In the genomic region with DNA sequence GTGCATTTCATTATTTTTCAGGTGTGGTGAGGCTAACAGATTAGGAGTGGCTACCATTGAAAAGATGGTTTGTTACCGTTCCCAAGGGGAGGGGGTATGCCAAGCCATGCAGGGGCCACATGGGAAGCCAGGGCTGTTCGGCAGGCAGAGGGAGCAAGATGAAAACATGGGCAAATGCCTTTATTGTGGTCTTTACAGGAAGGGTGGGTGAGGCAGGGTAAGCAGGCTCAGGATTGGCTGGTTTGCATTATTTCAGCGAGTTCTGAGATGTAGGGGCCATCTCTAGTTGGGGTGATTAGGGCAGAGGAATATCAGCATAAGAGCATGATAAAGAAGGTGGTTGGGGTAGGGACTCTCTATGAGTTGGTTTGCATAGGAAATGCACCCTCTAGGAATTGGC, we compare ENCODE assay signal across 15 cellular contexts.
DNase-seq lines count a peak whose midpoint lies in the region; ATAC-seq and TF ChIP-seq lines count a peak whose summit lies in the region.
"Had no signal": no experiment of that assay in that cellular context is flagged by ENCODE, and none has a peak within 500 bp of the region (broad histone marks: within the 10 kb centered on the region; RNA-seq: fewer than 3 reads in every experiment).

No MANE protein-coding gene starts in this region.

- BruUV-seq in MCF 10A (replicated peaks; lab: Mats Ljungman, UMichigan), result no TSS peak

- no peaks in the 10 kb centered on the region for H3K9me3 Mint-ChIP-seq in CD4-positive, alpha-beta T cell
- no peaks in the 10 kb centered on the region for H3K9me3 Mint-ChIP-seq in naive thymus-derived CD8-positive, alpha-beta T cell
- peaks cover 34% of the 10 kb centered on the region for H3K9me3 Mint-ChIP-seq in MCF 10A (ENCODE audit: unreplicated experiment)
- H3K9me3 Mint-ChIP-seq: CD14-positive monocyte, H9 had no signal

- peak; percentile 41 for ATAC-seq in CD4-positive, alpha-beta T cell (ENCODE audit: poor library complexity)
- ATAC-seq in naive thymus-derived CD8-positive, alpha-beta T cell, result peak; percentile 37 to 51

- CTCF ChIA-PET in CD4-positive, alpha-beta T cell (lab: Charles Lee), result no interaction called here
- CTCF ChIA-PET in MCF 10A (lab: Yijun Ruan, JAX), result interaction anchor here (0.7 kb wide), 1 partner anchor 177 kb away, joined by 4 read pairs; no protein-coding TSS in a partner anchor

- H3K4me1 Mint-ChIP-seq in CD4-positive, alpha-beta T cell (ENCODE audit: low read depth), result no peaks in the 10 kb centered on the region
- peaks cover 0 to 19% (median 6%) of the 10 kb centered on the region in 4 donors for H3K4me1 Mint-ChIP-seq in naive thymus-derived CD8-positive, alpha-beta T cell
- no peaks in the 10 kb centered on the region for H3K4me1 Mint-ChIP-seq in MCF 10A (ENCODE audit: insufficient read depth, unreplicated experiment)

- H3K27ac Mint-ChIP-seq in CD4-positive, alpha-beta T cell, result no peak overlapping the region
- H3K27ac Mint-ChIP-seq in naive thymus-derived CD8-positive, alpha-beta T cell, result no peak overlapping the region
- no peak overlapping the region for H3K27ac Mint-ChIP-seq in MCF 10A (ENCODE audit: low read depth, unreplicated experiment)
- H3K27ac Mint-ChIP-seq: CD14-positive monocyte, H9 had no signal

- H3K27me3 ChIP-seq in CD4-positive, alpha-beta T cell (ENCODE audit: control insufficient read depth, insufficient read depth, low read length), result no peaks in the 10 kb centered on the region
- H3K27me3 ChIP-seq: BE2C had no signal

- no peak overlapping the region for H3K4me3 Mint-ChIP-seq in CD4-positive, alpha-beta T cell
- no peak overlapping the region for H3K4me3 Mint-ChIP-seq in naive thymus-derived CD8-positive, alpha-beta T cell
- no peak overlapping the region for H3K4me3 Mint-ChIP-seq in MCF 10A (ENCODE audit: unreplicated experiment)
- H3K4me3 Mint-ChIP-seq: CD14-positive monocyte, H9 had no signal

- intact Hi-C loops in CD4-positive, alpha-beta T cell (cut with DNase I, micrococcal nuclease), result no loop called here
- intact Hi-C loops in MCF 10A (cut with micrococcal nuclease), result no loop called here

- TF ChIP-seq CTCF in CD4-positive, alpha-beta T cell (IDR thresholded peaks at IDR 0.05), result no peak
- no peak for TF ChIP-seq CTCF in MCF 10A (IDR thresholded peaks at IDR 0.05; ENCODE audit: unreplicated experiment)

- no peak overlapping the region for H3K27ac ChIP-seq in CD4-positive, alpha-beta T cell (ENCODE audit: low read depth, low read length)
- H3K27ac ChIP-seq: KMS-11 had no signal

- DNase-seq in CD4-positive, alpha-beta T cell, result no peak
- DNase-seq in Jurkat, Clone E6-1 (ENCODE audit: low read depth, low spot score), result peak; percentile 50
- peak; percentile 29 for DNase-seq in central memory CD4-positive, alpha-beta T cell
- DNase-seq in naive thymus-derived CD8-positive, alpha-beta T cell, result peak in 2 of 10 donors; percentile 9 to 21
- DNase-seq in DMS153 (lab: John Stamatoyannopoulos, UW) (no peak), MCF 10A (ENCODE audit: unreplicated experiment) (no peak), GM03348 (ENCODE audit: low spot score) (no peak), NCI-H146 treated with DMSO at 0.1 percent for 48 hours (lab: John Stamatoyannopoulos, UW; ENCODE audit: unreplicated experiment) (no peak)
- DNase-seq: ACHN, BE2C, DMS79 treated with DMSO at 0.1 percent for 48 hours, EL, H9 had no signal

- H3K27me3 Mint-ChIP-seq in CD4-positive, alpha-beta T cell, result no peaks in the 10 kb centered on the region
- no peaks in the 10 kb centered on the region for H3K27me3 Mint-ChIP-seq in naive thymus-derived CD8-positive, alpha-beta T cell
- H3K27me3 Mint-ChIP-seq in MCF 10A (ENCODE audit: insufficient read depth, unreplicated experiment), result no peaks in the 10 kb centered on the region

- no peaks in the 10 kb centered on the region for H3K36me3 Mint-ChIP-seq in CD4-positive, alpha-beta T cell (ENCODE audit: low read depth)
- H3K36me3 Mint-ChIP-seq in naive thymus-derived CD8-positive, alpha-beta T cell, result no peaks in the 10 kb centered on the region
- H3K36me3 Mint-ChIP-seq in MCF 10A (ENCODE audit: insufficient read depth, unreplicated experiment), result no peaks in the 10 kb centered on the region
- H3K36me3 Mint-ChIP-seq: CD14-positive monocyte had no signal

- no peaks in the 10 kb centered on the region for H3K9me3 ChIP-seq in CD4-positive, alpha-beta T cell (ENCODE audit: control insufficient read depth, low read length)
- H3K9me3 ChIP-seq: BE2C had no signal

- POLR2A ChIA-PET in CD4-positive, alpha-beta T cell (lab: Charles Lee), result no interaction called here
- POLR2A ChIA-PET in naive thymus-derived CD8-positive, alpha-beta T cell (lab: Charles Lee), result no interaction called here
- POLR2A ChIA-PET in MCF 10A (lab: Yijun Ruan, JAX), result no interaction called here

- no peak overlapping the region for H3K4me3 ChIP-seq in Jurkat, Clone E6-1 (ENCODE audit: low read length)

Comparison
In these comparisons a context has a peak if more than half of its experiments do, and no peak if none do; other contexts are left out.
1. DNase-seq: peak in Jurkat, Clone E6-1 (single experiment) and central memory CD4-positive, alpha-beta T cell (single experiment); none in CD4-positive, alpha-beta T cell (0 of 10), DMS153 (single experiment), MCF 10A (single experiment), GM03348 (single experiment) and NCI-H146 treated with DMSO at 0.1 percent for 48 hours (single experiment).